In the genomic region with DNA sequence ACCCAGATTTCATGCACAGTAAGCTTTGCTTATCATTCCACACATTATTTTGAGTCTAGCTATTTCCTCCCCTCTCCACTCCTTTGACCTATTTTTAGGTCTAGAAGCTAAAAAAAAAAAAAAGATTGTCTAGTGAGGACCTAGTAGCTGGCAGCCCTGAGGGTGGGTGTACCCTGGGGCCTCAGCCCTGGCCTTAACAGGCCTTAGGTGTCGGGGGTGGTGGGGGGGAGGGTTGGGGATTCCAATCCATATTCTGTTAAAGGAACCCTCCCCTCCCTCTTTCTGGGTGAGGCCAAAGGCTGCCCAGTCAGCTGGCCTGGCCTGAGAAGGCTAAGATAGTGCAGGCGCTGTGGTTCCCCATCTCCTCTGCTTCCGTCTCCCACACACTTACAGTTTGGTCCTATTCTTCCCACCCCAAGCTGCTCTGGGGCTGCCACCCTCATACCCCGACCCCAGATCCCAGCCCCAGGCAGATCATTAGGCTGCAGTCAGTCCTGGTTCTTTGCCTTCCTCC, we compare ENCODE assay signal across 19 cellular contexts.
DNase-seq lines count a peak whose midpoint lies in the region; ATAC-seq and TF ChIP-seq lines count a peak whose summit lies in the region.
"Had no signal": no experiment of that assay in that cellular context is flagged by ENCODE, and none has a peak within 500 bp of the region (broad histone marks: within the 10 kb centered on the region; RNA-seq: fewer than 3 reads in every experiment).

No MANE protein-coding gene starts in this region.

- TF ChIP-seq CTCF in fibroblast of pulmonary artery (IDR thresholded peaks at IDR 0.05; ENCODE audit: low read length, missing control alignments) (no peak), nephron (IDR thresholded peaks at IDR 0.05; ENCODE audit: unreplicated experiment in 3 of 3) (no peak)

- ATAC-seq in HG02938 (IDR thresholded peaks at IDR 0.05; ENCODE audit: unreplicated experiment): no peak
- ATAC-seq: HCT116 had no signal

- no peaks in the 10 kb centered on the region for H3K9me3 ChIP-seq in SJSA1 (replicated peaks)
- H3K9me3 ChIP-seq: A549 had no signal

- no peak overlapping the region for H3K4me3 ChIP-seq in SJSA1
- H3K4me3 ChIP-seq in fibroblast of pulmonary artery (replicated peaks; ENCODE audit: low read depth, low read length): no peak overlapping the region
- H3K4me3 ChIP-seq: A549 had no signal

- peak; percentile 52 for DNase-seq in AG08396 (ENCODE audit: low spot score)
- peak in 1 of 2 experiments; percentile 33 for DNase-seq in SJSA1 (ENCODE audit: low read depth in 1 of 2, low spot score in 2 of 2)
- peak; percentile 67 for DNase-seq in fibroblast of pulmonary artery (ENCODE audit: low read depth)
- no peak for DNase-seq in germinal center (ENCODE audit: low spot score)
- no peak for DNase-seq in iPS-NIHi11 (ENCODE audit: low spot score)
- no peak for DNase-seq in HUDEP-2 (lab: John Stamatoyannopoulos, UW; ENCODE audit: unreplicated experiment in 76 of 76)
- DNase-seq: activated CD4-positive, alpha-beta T cell treated with anti-CD3 and anti-CD28 coated beads, Interleukin-2, amount 50 U/mL, for 48 hours; endodermal cell; Karpas-422; NCI-H1694 treated with DMSO at 0.1 percent for 48 hours; NCI-H524 treated with DMSO at 0.1 percent for 48 hours; T1000 had no signal

- H3K27ac Mint-ChIP-seq in nephron: peak overlapping the region; percentile 75 to 96 (median 94)
- H3K27ac Mint-ChIP-seq: endodermal cell; natural killer cell treated with Interleukin-12 subunit alpha and Interleukin-12 subunit beta and Interleukin-15 and Interleukin-18, amount 100 ng/mL, for 72 hours; stimulated activated naive CD8-positive, alpha-beta T cell treated with anti-CD3 and anti-CD28 coated beads, Interleukin-15, Interleukin-2, amounts not matched to agents 100 ng/mL and 50 ng/mL, for 24 hours had no signal

- no peaks in the 10 kb centered on the region for H3K27me3 ChIP-seq in SJSA1 (replicated peaks)

- peaks cover 22% of the 10 kb centered on the region for H3K4me1 ChIP-seq in SJSA1 (replicated peaks)

- peaks cover 7% of the 10 kb centered on the region for H3K27me3 Mint-ChIP-seq in nephron (ENCODE audit: low read depth)
- H3K27me3 Mint-ChIP-seq: stimulated activated naive CD8-positive, alpha-beta T cell treated with anti-CD3 and anti-CD28 coated beads, Interleukin-15, Interleukin-2, amounts not matched to agents 100 ng/mL and 50 ng/mL, for 24 hours had no signal

- H3K9me3 Mint-ChIP-seq in nephron: no peaks in the 10 kb centered on the region
- H3K9me3 Mint-ChIP-seq: endodermal cell; natural killer cell treated with Interleukin-12 subunit alpha and Interleukin-12 subunit beta and Interleukin-15 and Interleukin-18, amount 100 ng/mL, for 72 hours; stimulated activated naive CD8-positive, alpha-beta T cell treated with anti-CD3 and anti-CD28 coated beads, Interleukin-15, Interleukin-2, amounts not matched to agents 100 ng/mL and 50 ng/mL, for 24 hours had no signal

- peak overlapping the region; percentile 8; the same call in 1 of the 2 replicates for H3K27ac ChIP-seq in SJSA1
- H3K27ac ChIP-seq: A549 had no signal

- H3K36me3 ChIP-seq in SJSA1: no peaks in the 10 kb centered on the region

- peaks cover 50% of the 10 kb centered on the region for H3K4me1 Mint-ChIP-seq in nephron

- no peaks in the 10 kb centered on the region for H3K36me3 Mint-ChIP-seq in nephron (ENCODE audit: low read depth)
- H3K36me3 Mint-ChIP-seq: brain; natural killer cell treated with Interleukin-12 subunit alpha and Interleukin-12 subunit beta and Interleukin-15 and Interleukin-18, amount 100 ng/mL, for 72 hours had no signal

- H3K4me3 Mint-ChIP-seq in nephron: no peak overlapping the region
- H3K4me3 Mint-ChIP-seq: brain; endodermal cell; natural killer cell treated with Interleukin-12 subunit alpha and Interleukin-12 subunit beta and Interleukin-15 and Interleukin-18, amount 100 ng/mL, for 72 hours; stimulated activated naive CD8-positive, alpha-beta T cell treated with anti-CD3 and anti-CD28 coated beads, Interleukin-15, Interleukin-2, amounts not matched to agents 100 ng/mL and 50 ng/mL, for 24 hours had no signal

Comparison
In these comparisons a context has a peak if more than half of its experiments do, and no peak if none do; other contexts are left out.
1. DNase-seq: peak in AG08396 (single experiment) and fibroblast of pulmonary artery (single experiment); none in germinal center (single experiment), iPS-NIHi11 (single experiment) and HUDEP-2 (0 of 76).